In genomic region chr10:3775671-3776551, GRCh38 we compare ENCODE assay signal across 8 cellular contexts. TPM values are rescaled to one million over a fixed set of nuclear protein-coding genes. Genes with fewer than 3 reads are reported as not detected.
DNase-seq lines count a peak whose midpoint lies in the region; ATAC-seq and TF ChIP-seq lines count a peak whose summit lies in the region.

No MANE protein-coding gene starts in this region.

- peaks cover 68% of the 10 kb centered on the region for H3K36me3 Mint-ChIP-seq in activated CD4-positive, alpha-beta memory T cell treated with anti-CD3 and anti-CD28 coated beads, Interleukin-2, amount 10 ng/mL, durations not matched to agents 7 days and 5 days (ENCODE audit: low read depth)

- no peaks in the 10 kb centered on the region for H3K27me3 Mint-ChIP-seq in activated CD4-positive, alpha-beta memory T cell treated with anti-CD3 and anti-CD28 coated beads, Interleukin-2, amount 10 ng/mL, durations not matched to agents 7 days and 5 days

- no peak overlapping the region for H2BK12ac ChIP-seq in neuronal stem cell (ENCODE audit: low read length)

- no peak overlapping the region for H3K4me3 ChIP-seq in fibroblast of mammary gland (ENCODE audit: control insufficient read depth, low read depth, low read length)
- H3K4me3 ChIP-seq in neuronal stem cell (ENCODE audit: low read length in 2 of 2) = no peak overlapping the region

- no peak for TF ChIP-seq CTCF in fibroblast of mammary gland (conservative IDR thresholded peaks at IDR 0.05; ENCODE audit: control insufficient read depth, insufficient read depth, low read depth, low read length)

- H3K9ac ChIP-seq in neuronal stem cell (ENCODE audit: low read depth, low read length, poor library complexity) = peak overlapping the region; percentile 53

- H2AFZ ChIP-seq in neuronal stem cell (ENCODE audit: low read length) = no peak overlapping the region

- H3K4me1 ChIP-seq in neuronal stem cell (ENCODE audit: control insufficient read depth in 2 of 2, insufficient read depth in 1 of 2, low read depth in 1 of 2, low read length in 2 of 2) = peaks cover 0 to 8% of the 10 kb centered on the region in 2 donors

- DNase-seq in A172 (ENCODE audit: low spot score) = peak; percentile 67
- DNase-seq in activated CD4-positive, alpha-beta memory T cell treated with anti-CD3 and anti-CD28 coated beads, Interleukin-2, amount 10 ng/mL, durations not matched to agents 7 days and 5 days = no peak
- DNase-seq in fibroblast of mammary gland (ENCODE audit: low read depth) = peak; percentile 83
- DNase-seq in neuronal stem cell (ENCODE audit: low spot score) = no peak
- DNase-seq in NCI-H2107 treated with DMSO at 0.1 percent for 48 hours (lab: John Stamatoyannopoulos, UW; ENCODE audit: unreplicated experiment) = no peak

- H3K14ac ChIP-seq in neuronal stem cell (ENCODE audit: low read length) = no peak overlapping the region

- CTCF ChIA-PET in activated CD4-positive, alpha-beta memory T cell treated with anti-CD3 and anti-CD28 coated beads, Interleukin-2, amount 10 ng/mL, durations not matched to agents 7 days and 5 days (lab: Charles Lee) = interaction anchor here (0.6 to 2.5 kb wide), 3 partner anchors 12 to 165 kb away, joined by 3 to 11 read pairs (median 4); no protein-coding TSS in a partner anchor

- no peak overlapping the region for H3K4me2 ChIP-seq in neuronal stem cell (ENCODE audit: insufficient read depth, low read length, poor library complexity, severe bottlenecking)

- H3K4me3 Mint-ChIP-seq in activated CD4-positive, alpha-beta memory T cell treated with anti-CD3 and anti-CD28 coated beads, Interleukin-2, amount 10 ng/mL, durations not matched to agents 7 days and 5 days = peak overlapping the region; percentile 37

- no CpG with 5 or more reads among the region's 9 CpGs for WGBS in neuronal stem cell (ENCODE audit: extremely low coverage in 2 of 2, insufficient read length in 2 of 2, insufficient replicate concordance in 1 of 2), 2 donors

- H3K4me1 Mint-ChIP-seq in activated CD4-positive, alpha-beta memory T cell treated with anti-CD3 and anti-CD28 coated beads, Interleukin-2, amount 10 ng/mL, durations not matched to agents 7 days and 5 days = peaks cover 59% of the 10 kb centered on the region

- H4K8ac ChIP-seq in neuronal stem cell (ENCODE audit: low read depth, low read length) = no peak overlapping the region

- H3K27ac ChIP-seq in neuronal stem cell (replicated peaks; ENCODE audit: low read length) = peak overlapping the region; percentile 58

- no peak overlapping the region for H3K4ac ChIP-seq in neuronal stem cell (ENCODE audit: low read length)

- peak; percentile 44 for ATAC-seq in HG02885 (IDR thresholded peaks at IDR 0.05; ENCODE audit: poor library complexity, unreplicated experiment)
- no peak for ATAC-seq in GM19463 (IDR thresholded peaks at IDR 0.05; ENCODE audit: unreplicated experiment)
- no peak for ATAC-seq in GM19397 (IDR thresholded peaks at IDR 0.05; ENCODE audit: unreplicated experiment)

- peaks cover 0 to 8% of the 10 kb centered on the region in 2 donors for H3K9me3 ChIP-seq in neuronal stem cell (replicated peaks in 1 of 2; ENCODE audit: control insufficient read depth in 2 of 2, insufficient read depth in 1 of 2, low read depth in 1 of 2, low read length in 2 of 2)

- no peak overlapping the region for H3K23ac ChIP-seq in neuronal stem cell (ENCODE audit: low read depth, low read length, poor library complexity)

- H2BK15ac ChIP-seq in neuronal stem cell (ENCODE audit: low read length) = no peak overlapping the region

- H3K27me3 ChIP-seq in neuronal stem cell (ENCODE audit: control insufficient read depth in 3 of 3, insufficient read depth in 3 of 3, low read depth in 1 of 3, low read length in 3 of 3) = no peaks in the 10 kb centered on the region

- POLR2A ChIA-PET in activated CD4-positive, alpha-beta memory T cell treated with anti-CD3 and anti-CD28 coated beads, Interleukin-2, amount 10 ng/mL, durations not matched to agents 7 days and 5 days (lab: Charles Lee) = interaction anchor here (0.6 to 7.3 kb wide), 24 partner anchors 8 to 579 kb away, joined by 3 to 164 read pairs (median 6); partner anchors contain the start of gene KLF6

- H3K36me3 ChIP-seq in neuronal stem cell (replicated peaks in 1 of 2; ENCODE audit: control insufficient read depth in 2 of 2, insufficient read depth in 2 of 2, low read length in 2 of 2) = peaks cover 22 to 54% of the 10 kb centered on the region in 2 donors

- peak overlapping the region; percentile 70 for H3K18ac ChIP-seq in neuronal stem cell (ENCODE audit: low read length)

- no peaks in the 10 kb centered on the region for H3K9me3 Mint-ChIP-seq in activated CD4-positive, alpha-beta memory T cell treated with anti-CD3 and anti-CD28 coated beads, Interleukin-2, amount 10 ng/mL, durations not matched to agents 7 days and 5 days

- H2AK5ac ChIP-seq in neuronal stem cell (ENCODE audit: low read depth, low read length) = peak overlapping the region; percentile 5

- H2BK120ac ChIP-seq in neuronal stem cell (ENCODE audit: low read depth, low read length) = no peak overlapping the region

- no peak overlapping the region for H4K91ac ChIP-seq in neuronal stem cell (ENCODE audit: low read depth, low read length, poor library complexity)

- no peak overlapping the region for H2BK5ac ChIP-seq in neuronal stem cell (ENCODE audit: low read length)

- H3K27ac Mint-ChIP-seq in activated CD4-positive, alpha-beta memory T cell treated with anti-CD3 and anti-CD28 coated beads, Interleukin-2, amount 10 ng/mL, durations not matched to agents 7 days and 5 days = peak overlapping the region; percentile 58

- peaks cover 5% of the 10 kb centered on the region for H3K79me1 ChIP-seq in neuronal stem cell (ENCODE audit: low read depth, low read length)

RNA-seq across cellular contexts. Expression of gene KLF6, which starts 9.1 kb away (rescaled TPM):
- total RNA-seq in A172 (2014; rRNA removed; shearing (Covaris generic)) = 20.3 and 20.4 TPM in 2 replicates
- 100 to 1,000 TPM; 220 to 228 TPM for total RNA-seq in activated CD4-positive, alpha-beta memory T cell treated with anti-CD3 and anti-CD28 coated beads, Interleukin-2, amount 10 ng/mL, durations not matched to agents 7 days and 5 days
- polyA plus RNA-seq in neuronal stem cell (2013, experiment 1 of 2) = 12.9 TPM
- 13.2 TPM for polyA plus RNA-seq in neuronal stem cell (2013, experiment 2 of 2)

Comparison
In these comparisons a context has a peak if more than half of its experiments do, and no peak if none do; other contexts are left out.
1. DNase-seq: peak in A172 (single experiment) and fibroblast of mammary gland (single experiment); none in activated CD4-positive, alpha-beta memory T cell treated with anti-CD3 and anti-CD28 coated beads, Interleukin-2, amount 10 ng/mL, durations not matched to agents 7 days and 5 days (single experiment), neuronal stem cell (single experiment) and NCI-H2107 treated with DMSO at 0.1 percent for 48 hours (single experiment).
2. RNA of gene KLF6, which starts 9.1 kb away (total RNA-seq): 220 to 228 TPM in activated CD4-positive, alpha-beta memory T cell treated with anti-CD3 and anti-CD28 coated beads, Interleukin-2, amount 10 ng/mL, durations not matched to agents 7 days and 5 days; 20.3 to 20.4 TPM in A172; every median in the first group is over 10 times any median in the second.